ENCODE assay signal across 27 cellular contexts in the genomic region with DNA sequence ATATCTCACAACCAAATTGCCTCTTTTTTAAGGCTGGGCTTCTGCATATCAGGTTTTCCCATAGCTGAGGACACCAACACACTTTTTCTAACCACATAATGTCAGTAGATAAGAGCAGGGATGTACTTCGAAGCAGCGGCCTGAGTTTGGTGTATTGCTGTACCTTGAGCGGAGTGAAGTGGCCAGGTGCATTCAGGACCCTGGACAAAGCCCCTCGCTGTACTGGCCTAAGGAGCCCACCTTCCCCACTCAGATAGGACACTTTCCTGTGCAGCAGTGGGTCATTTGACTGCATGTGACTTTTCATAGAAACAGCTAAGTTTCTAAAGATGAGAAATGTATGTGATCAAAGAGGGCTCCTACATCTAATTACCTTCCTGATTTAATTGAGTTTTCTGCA.
"Had no signal": no experiment of that assay in that cellular context is flagged by ENCODE, and none has a peak within 500 bp of the region (broad histone marks: within the 10 kb centered on the region; RNA-seq: fewer than 3 reads in every experiment).

No MANE protein-coding gene starts in this region.

- H3K4me2 ChIP-seq: smooth muscle cell had no signal

- H3K27ac Mint-ChIP-seq: mesothelial cell of epicardium; naive thymus-derived CD4-positive, alpha-beta T cell; natural killer cell treated with Interleukin-12 subunit alpha and Interleukin-12 subunit beta and Interleukin-15 and Interleukin-18, amount 100 ng/mL, for 72 hours; stimulated activated memory B cell treated with anti-CD40 and anti-IgM and Interleukin-4, amounts not matched to agents 10 μg/mL and 1 μg/mL and 100 μg/mL, for 72 hours; stimulated activated naive CD8-positive, alpha-beta T cell treated with anti-CD3 and anti-CD28 coated beads, Interleukin-15, amount 100 ng/mL, for 72 hours; type B pancreatic cell had no signal

- DNase-seq: hypothalamus; kidney; left colon; left ventricle myocardium inferior; mesendoderm; naive thymus-derived CD4-positive, alpha-beta T cell; posterior cingulate gyrus; retina; right cardiac atrium; stimulated activated CD4-positive, alpha-beta T cell treated with anti-CD3 and anti-CD28 coated beads, Interleukin-1b, Interleukin-23, amount 100 ng/mL, for 48 hours; stimulated activated CD4-positive, alpha-beta T cell treated with anti-CD3 and anti-CD28 coated beads, Interleukin-2, amount 100 ng/mL, for 48 hours; stimulated activated CD4-positive, alpha-beta T cell treated with anti-CD3 and anti-CD28 coated beads, Interleukin-4, amount 100 ng/mL, for 4 hours; stimulated activated CD8-positive, alpha-beta memory T cell treated with anti-CD3 and anti-CD28 coated beads, Interleukin-4, amount 100 ng/mL, for 48 hours; stimulated activated naive CD4-positive, alpha-beta T cell treated with Interleukin-2 at 50 U/mL for 16 hours; stimulated activated naive CD8-positive, alpha-beta T cell treated with anti-CD3 and anti-CD28 coated beads, Interleukin-15, amount 100 ng/mL, for 72 hours; uterus had no signal

- H3K4me1 Mint-ChIP-seq: stimulated activated memory B cell treated with anti-CD40 and anti-IgM and Interleukin-4, amounts not matched to agents 10 μg/mL and 1 μg/mL and 100 μg/mL, for 72 hours; stimulated activated naive CD8-positive, alpha-beta T cell treated with anti-CD3 and anti-CD28 coated beads, Interleukin-15, amount 100 ng/mL, for 72 hours had no signal

- H3K4me1 ChIP-seq: left ventricle myocardium inferior, pancreas, prostate gland, uterus had no signal

- H3K9me3 ChIP-seq: left ventricle myocardium inferior, pancreas, prostate gland, tibial nerve, uterus had no signal

- ATAC-seq: left colon; naive thymus-derived CD4-positive, alpha-beta T cell; pancreas; right cardiac atrium; stimulated activated memory B cell treated with anti-CD40 and anti-IgM and Interleukin-4, amounts not matched to agents 10 μg/mL and 1 μg/mL and 100 μg/mL, for 72 hours; stimulated activated naive CD8-positive, alpha-beta T cell treated with anti-CD3 and anti-CD28 coated beads, Interleukin-15, amount 100 ng/mL, for 72 hours had no signal

- H3K27me3 Mint-ChIP-seq: stimulated activated memory B cell treated with anti-CD40 and anti-IgM and Interleukin-4, amounts not matched to agents 10 μg/mL and 1 μg/mL and 100 μg/mL, for 72 hours; type B pancreatic cell had no signal

- H3K27ac ChIP-seq: left ventricle myocardium inferior, pancreas, prostate gland, tibial nerve, uterus had no signal

- H3K36me3 Mint-ChIP-seq: naive thymus-derived CD4-positive, alpha-beta T cell; natural killer cell treated with Interleukin-12 subunit alpha and Interleukin-12 subunit beta and Interleukin-15 and Interleukin-18, amount 100 ng/mL, for 72 hours; stimulated activated memory B cell treated with anti-CD40 and anti-IgM and Interleukin-4, amounts not matched to agents 10 μg/mL and 1 μg/mL and 100 μg/mL, for 72 hours had no signal

- H3K4me3 ChIP-seq: left ventricle myocardium inferior, lung, pancreas, prostate gland, smooth muscle cell, tibial nerve, uterus had no signal

- H3K36me3 ChIP-seq: pancreas, prostate gland, uterus had no signal

- H3K9me3 Mint-ChIP-seq: immature natural killer cell; mesothelial cell of epicardium; natural killer cell treated with Interleukin-12 subunit alpha and Interleukin-12 subunit beta and Interleukin-15 and Interleukin-18, amount 100 ng/mL, for 72 hours; neural crest cell; stimulated activated memory B cell treated with anti-CD40 and anti-IgM and Interleukin-4, amounts not matched to agents 10 μg/mL and 1 μg/mL and 100 μg/mL, for 72 hours; stimulated activated naive CD8-positive, alpha-beta T cell treated with anti-CD3 and anti-CD28 coated beads, Interleukin-15, amount 100 ng/mL, for 72 hours; type B pancreatic cell had no signal

- H3K4me3 Mint-ChIP-seq: mesothelial cell of epicardium; naive thymus-derived CD4-positive, alpha-beta T cell; natural killer cell treated with Interleukin-12 subunit alpha and Interleukin-12 subunit beta and Interleukin-15 and Interleukin-18, amount 100 ng/mL, for 72 hours; neural crest cell; stimulated activated memory B cell treated with anti-CD40 and anti-IgM and Interleukin-4, amounts not matched to agents 10 μg/mL and 1 μg/mL and 100 μg/mL, for 72 hours; stimulated activated naive CD8-positive, alpha-beta T cell treated with anti-CD3 and anti-CD28 coated beads, Interleukin-15, amount 100 ng/mL, for 72 hours; type B pancreatic cell had no signal

- H3K27me3 ChIP-seq: pancreas, tibial nerve, uterus had no signal
